In genomic region chr11:18768472-18768901, GRCh38 we compare ENCODE assay signal across 10 cellular contexts. TPM values are rescaled to one million over a fixed set of nuclear protein-coding genes. Genes with fewer than 3 reads are reported as not detected.
A peak's percentile ranks its signal among the peaks of the same experiment; 100 is the strongest.
DNase-seq lines count a peak whose midpoint lies in the region; ATAC-seq and TF ChIP-seq lines count a peak whose summit lies in the region.
"Had no signal": no experiment of that assay in that cellular context is flagged by ENCODE, and none has a peak within 500 bp of the region (broad histone marks: within the 10 kb centered on the region; RNA-seq: fewer than 3 reads in every experiment).

No MANE protein-coding gene starts in this region.

- TF ChIP-seq EP300 in gastroesophageal sphincter (IDR thresholded peaks at IDR 0.05): no peak

- no peak overlapping the region for H3K4me3 ChIP-seq in gastroesophageal sphincter

- H3K9me3 ChIP-seq in gastroesophageal sphincter: no peaks in the 10 kb centered on the region

- peak; percentile 10 for DNase-seq in GF-D8 (lab: John Stamatoyannopoulos, UW)
- peak; percentile 49 for DNase-seq in GM19238 (ENCODE audit: insufficient read length, low spot score)
- peak; percentile 77 for DNase-seq in SKM-1 treated with dmso at 0.1 percent for 144 hours (lab: John Stamatoyannopoulos, UW; ENCODE audit: unreplicated experiment)
- no peak for DNase-seq in mesenteric fat pad (ENCODE audit: low spot score)
- DNase-seq in GOT3 (lab: John Stamatoyannopoulos, UW): no peak
- DNase-seq in SW 1271 (lab: John Stamatoyannopoulos, UW): no peak
- DNase-seq: activated CD4-positive, alpha-beta T cell treated with anti-CD3 and anti-CD28 coated beads for 4 hours; Calu3 had no signal

- WGBS in gastroesophageal sphincter (ENCODE audit: low coverage in 1 of 2), 2 donors: 61 to 75% methylated on average over 4 of the region's 4 CpGs

- peaks cover 25% of the 10 kb centered on the region for H3K27me3 ChIP-seq in gastroesophageal sphincter

- TF ChIP-seq POLR2A in gastroesophageal sphincter (IDR thresholded peaks at IDR 0.05): no peak

- H3K27ac ChIP-seq in gastroesophageal sphincter: no peak overlapping the region

- no peaks in the 10 kb centered on the region for H3K36me3 ChIP-seq in gastroesophageal sphincter

- TF ChIP-seq CTCF in gastroesophageal sphincter (IDR thresholded peaks at IDR 0.05): no peak

- ATAC-seq in HG03025 (IDR thresholded peaks at IDR 0.05; ENCODE audit: low FRiP score, unreplicated experiment): peak; percentile 83
- no peak for ATAC-seq in gastroesophageal sphincter

- H3K4me1 ChIP-seq in gastroesophageal sphincter: no peaks in the 10 kb centered on the region

RNA-seq across cellular contexts. Expression of gene PTPN5, which starts 23.1 kb away (rescaled TPM):
- 1.1 TPM for total RNA-seq in mesenteric fat pad
- total RNA-seq in gastroesophageal sphincter: 1 to 10 TPM; 1.3 to 4.4 (median 3.8) TPM
- total RNA-seq: Calu3 had no signal

RNA-seq across cellular contexts. Expression of gene IGSF22, which starts 42.5 kb away (rescaled TPM):
- total RNA-seq in mesenteric fat pad (1.00 TPM), gastroesophageal sphincter (under 1 TPM in 1 of 4 donors, not detected in 3; 0.13 TPM)
- total RNA-seq: Calu3 had no signal

Comparison
In these comparisons a context has a peak if more than half of its experiments do, and no peak if none do; other contexts are left out.
1. DNase-seq: peak in GF-D8 (single experiment), GM19238 (single experiment) and SKM-1 treated with dmso at 0.1 percent for 144 hours (single experiment); none in mesenteric fat pad (single experiment), GOT3 (single experiment) and SW 1271 (0 of 2).